In genomic region chr11:120211522-120212258, GRCh38 we compare ENCODE assay signal across 8 cellular contexts. TPM values are rescaled to one million over a fixed set of nuclear protein-coding genes. Genes with fewer than 3 reads are reported as not detected.
DNase-seq lines count a peak whose midpoint lies in the region; ATAC-seq and TF ChIP-seq lines count a peak whose summit lies in the region.

No MANE protein-coding gene starts in this region.

- peak; percentile 6 for ATAC-seq in stimulated activated memory B cell treated with anti-CD40 and anti-IgM and Interleukin-4, amounts not matched to agents 10 μg/mL and 1 μg/mL and 100 μg/mL, for 72 hours
- ATAC-seq in GM21367 (IDR thresholded peaks at IDR 0.05; ENCODE audit: unreplicated experiment), result no peak
- no peak for ATAC-seq in GM18909 (IDR thresholded peaks at IDR 0.05; ENCODE audit: poor library complexity, unreplicated experiment)

- H3K4me3 ChIP-seq in WI38 (ENCODE audit: low read depth, low read length) (peak overlapping the region; percentile 80), right atrium auricular region (peak overlapping the region; percentile 49 to 64)

- peak overlapping the region; percentile 87 for H3K4me3 Mint-ChIP-seq in stimulated activated memory B cell treated with anti-CD40 and anti-IgM and Interleukin-4, amounts not matched to agents 10 μg/mL and 1 μg/mL and 100 μg/mL, for 72 hours

- H3K9me3 ChIP-seq in right atrium auricular region, result no peaks in the 10 kb centered on the region

- peak; percentile 63 for DNase-seq in activated CD8-positive, alpha-beta memory T cell treated with anti-CD3 and anti-CD28 coated beads for 24 hours
- DNase-seq in activated CD8-positive, alpha-beta memory T cell treated with anti-CD3 and anti-CD28 coated beads, Interleukin-2, amount 50 U/mL, for 48 hours, result no peak
- DNase-seq in right atrium auricular region (ENCODE audit: low spot score) (no peak), NCI-H2196 treated with DMSO at 0.1 percent for 48 hours (lab: John Stamatoyannopoulos, UW; ENCODE audit: unreplicated experiment) (no peak)

- peaks cover 16% of the 10 kb centered on the region for H3K4me1 Mint-ChIP-seq in stimulated activated memory B cell treated with anti-CD40 and anti-IgM and Interleukin-4, amounts not matched to agents 10 μg/mL and 1 μg/mL and 100 μg/mL, for 72 hours

- H3K9me3 Mint-ChIP-seq in stimulated activated memory B cell treated with anti-CD40 and anti-IgM and Interleukin-4, amounts not matched to agents 10 μg/mL and 1 μg/mL and 100 μg/mL, for 72 hours, result no peaks in the 10 kb centered on the region

- peak overlapping the region; percentile 43 for H3K27ac Mint-ChIP-seq in stimulated activated memory B cell treated with anti-CD40 and anti-IgM and Interleukin-4, amounts not matched to agents 10 μg/mL and 1 μg/mL and 100 μg/mL, for 72 hours

- H3K36me3 Mint-ChIP-seq in stimulated activated memory B cell treated with anti-CD40 and anti-IgM and Interleukin-4, amounts not matched to agents 10 μg/mL and 1 μg/mL and 100 μg/mL, for 72 hours, result no peaks in the 10 kb centered on the region

- peaks cover 0 to 74% of the 10 kb centered on the region in 2 donors for H3K4me1 ChIP-seq in right atrium auricular region

- H3K27me3 Mint-ChIP-seq in stimulated activated memory B cell treated with anti-CD40 and anti-IgM and Interleukin-4, amounts not matched to agents 10 μg/mL and 1 μg/mL and 100 μg/mL, for 72 hours, result peaks cover 51% of the 10 kb centered on the region

- peak overlapping the region; percentile 71 to 72 for H3K27ac ChIP-seq in right atrium auricular region

- no peaks in the 10 kb centered on the region for H3K27me3 ChIP-seq in right atrium auricular region

- no peaks in the 10 kb centered on the region for H3K36me3 ChIP-seq in right atrium auricular region

- TF ChIP-seq CTCF in WI38 (IDR thresholded peaks at IDR 0.05; ENCODE audit: low read depth, low read length), result no peak
- TF ChIP-seq CTCF in right atrium auricular region (IDR thresholded peaks at IDR 0.05), result no peak

RNA-seq across cellular contexts. Expression of gene OAF, which starts 0.9 kb away (rescaled TPM):
- 10 to 100 TPM; 27.9 to 43.6 TPM for total RNA-seq in right atrium auricular region

RNA-seq across cellular contexts. Expression of gene POU2F3, which starts 28.2 kb away (rescaled TPM):
- total RNA-seq in right atrium auricular region, result not detected
